ENCODE assay signal across 34 cellular contexts in genomic region chr1:20793236-20793635, GRCh38.
"Had no signal": no experiment of that assay in that cellular context is flagged by ENCODE, and none has a peak within 500 bp of the region (broad histone marks: within the 10 kb centered on the region; RNA-seq: fewer than 3 reads in every experiment).

No MANE protein-coding gene starts in this region.

- H3K27ac ChIP-seq: ascending aorta, VCaP had no signal

- H3K36me3 ChIP-seq: ascending aorta had no signal

- H3K27ac Mint-ChIP-seq: activated B cell treated with CpG ODN at 0.5 μM for 24 hours; activated CD4-positive, alpha-beta memory T cell treated with anti-CD3 and anti-CD28 coated beads for 36 hours; activated CD4-positive, alpha-beta T cell treated with anti-CD3 and anti-CD28 coated beads, Interleukin-2, amount 10 ng/mL, durations not matched to agents 24 days and 14 days; activated CD8-positive, alpha-beta T cell treated with anti-CD3 and anti-CD28 coated beads for 36 hours; activated naive CD4-positive, alpha-beta T cell treated with anti-CD3 and anti-CD28 coated beads for 36 hours; activated naive CD4-positive, alpha-beta T cell treated with anti-CD3 and anti-CD28 coated beads, Interleukin-2, amount 50 U/mL, for 24 hours; activated naive CD8-positive, alpha-beta T cell; activated naive CD8-positive, alpha-beta T cell treated with anti-CD3 and anti-CD28 coated beads, Interleukin-2, amount 10 ng/mL, durations not matched to agents 7 days and 5 days; activated naive CD8-positive, alpha-beta T cell treated with anti-CD3 and anti-CD28 coated beads, Interleukin-2, amount 50 U/mL, for 24 hours; activated T-cell treated with anti-CD3 and anti-CD28 coated beads, Interleukin-2, amount 50 U/mL, for 72 hours; activated T-helper 1 cell treated with anti-CD3 and anti-CD28 coated beads, Interleukin-12 subunit alpha, Interleukin-12 subunit beta, Interleukin-2, Interleukin-4 antibody, amounts not matched to agents 30 ng/mL and 10 ng/mL and 1 ng/mL, durations not matched to agents 14 hours and 24 hours and 36 hours; activated T-helper 17 cell treated with anti-CD3 and anti-CD28 coated beads, Interleukin-2, amount 50 U/mL, for 72 hours; T-helper 1 cell treated with Interleukin-12 subunit alpha and Interleukin-12 subunit beta and Interleukin-4 antibody, amounts not matched to agents 30 μg/mL and 1 μg/mL, for 36 hours; T-helper 2 cell treated with Interferon-gamma antibody and Interleukin-4, amounts not matched to agents 5 μg/mL and 100 μg/mL, for 36 hours had no signal

- H3K4me3 ChIP-seq: ascending aorta had no signal

- ATAC-seq: activated CD8-positive, alpha-beta T cell treated with anti-CD3 and anti-CD28 coated beads for 36 hours; activated naive CD8-positive, alpha-beta T cell treated with anti-CD3 and anti-CD28 coated beads, Interleukin-2, amount 50 U/mL, for 24 hours; activated T-cell treated with anti-CD3 and anti-CD28 coated beads, Interleukin-2, amount 50 U/mL, for 4 hours; activated T-cell treated with anti-CD3 and anti-CD28 coated beads, Interleukin-2, amount 50 U/mL, for 72 hours; activated T-helper 17 cell treated with anti-CD3 and anti-CD28 coated beads, Interleukin-2, amount 50 U/mL, for 72 hours had no signal

- H3K4me3 Mint-ChIP-seq: activated B cell treated with CpG ODN at 0.5 μM for 24 hours; activated CD4-positive, alpha-beta memory T cell treated with anti-CD3 and anti-CD28 coated beads for 36 hours; activated CD4-positive, alpha-beta T cell treated with anti-CD3 and anti-CD28 coated beads, Interleukin-2, amount 10 ng/mL, durations not matched to agents 24 days and 14 days; activated CD8-positive, alpha-beta T cell treated with anti-CD3 and anti-CD28 coated beads for 36 hours; activated naive CD4-positive, alpha-beta T cell treated with anti-CD3 and anti-CD28 coated beads for 36 hours; activated naive CD4-positive, alpha-beta T cell treated with anti-CD3 and anti-CD28 coated beads, Interleukin-2, amount 50 U/mL, for 24 hours; activated naive CD8-positive, alpha-beta T cell; activated naive CD8-positive, alpha-beta T cell treated with anti-CD3 and anti-CD28 coated beads, Interleukin-2, amount 10 ng/mL, durations not matched to agents 7 days and 5 days; activated naive CD8-positive, alpha-beta T cell treated with anti-CD3 and anti-CD28 coated beads, Interleukin-2, amount 50 U/mL, for 24 hours; activated T-cell treated with anti-CD3 and anti-CD28 coated beads, Interleukin-2, amount 50 U/mL, for 4 hours; activated T-cell treated with anti-CD3 and anti-CD28 coated beads, Interleukin-2, amount 50 U/mL, for 72 hours; activated T-helper 1 cell treated with anti-CD3 and anti-CD28 coated beads, Interleukin-12 subunit alpha, Interleukin-12 subunit beta, Interleukin-2, Interleukin-4 antibody, amounts not matched to agents 30 ng/mL and 10 ng/mL and 1 ng/mL, durations not matched to agents 14 hours and 24 hours and 36 hours; activated T-helper 17 cell treated with anti-CD3 and anti-CD28 coated beads, Interleukin-2, amount 50 U/mL, for 72 hours; T-helper 1 cell treated with Interleukin-12 subunit alpha and Interleukin-12 subunit beta and Interleukin-4 antibody, amounts not matched to agents 30 μg/mL and 1 μg/mL, for 36 hours; T-helper 2 cell treated with Interferon-gamma antibody and Interleukin-4, amounts not matched to agents 5 μg/mL and 100 μg/mL, for 36 hours had no signal

- H3K4me1 Mint-ChIP-seq: activated T-helper 17 cell treated with anti-CD3 and anti-CD28 coated beads, Interleukin-2, amount 50 U/mL, for 72 hours had no signal

- H3K9me3 Mint-ChIP-seq: activated B cell treated with CpG ODN at 0.5 μM for 24 hours; activated CD4-positive, alpha-beta memory T cell treated with anti-CD3 and anti-CD28 coated beads for 36 hours; activated CD4-positive, alpha-beta T cell treated with anti-CD3 and anti-CD28 coated beads, Interleukin-2, amount 10 ng/mL, durations not matched to agents 24 days and 14 days; activated CD8-positive, alpha-beta T cell treated with anti-CD3 and anti-CD28 coated beads for 36 hours; activated naive CD4-positive, alpha-beta T cell treated with anti-CD3 and anti-CD28 coated beads for 36 hours; activated naive CD4-positive, alpha-beta T cell treated with anti-CD3 and anti-CD28 coated beads, Interleukin-2, amount 50 U/mL, for 24 hours; activated naive CD8-positive, alpha-beta T cell treated with anti-CD3 and anti-CD28 coated beads, Interleukin-2, amount 10 ng/mL, durations not matched to agents 7 days and 5 days; activated naive CD8-positive, alpha-beta T cell treated with anti-CD3 and anti-CD28 coated beads, Interleukin-2, amount 50 U/mL, for 24 hours; activated T-cell treated with anti-CD3 and anti-CD28 coated beads, Interleukin-2, amount 50 U/mL, for 4 hours; activated T-cell treated with anti-CD3 and anti-CD28 coated beads, Interleukin-2, amount 50 U/mL, for 72 hours; activated T-helper 1 cell treated with anti-CD3 and anti-CD28 coated beads, Interleukin-12 subunit alpha, Interleukin-12 subunit beta, Interleukin-2, Interleukin-4 antibody, amounts not matched to agents 30 ng/mL and 10 ng/mL and 1 ng/mL, durations not matched to agents 14 hours and 24 hours and 36 hours; activated T-helper 17 cell treated with anti-CD3 and anti-CD28 coated beads, Interleukin-2, amount 50 U/mL, for 72 hours; brain; T-helper 1 cell treated with Interleukin-12 subunit alpha and Interleukin-12 subunit beta and Interleukin-4 antibody, amounts not matched to agents 30 μg/mL and 1 μg/mL, for 36 hours; T-helper 2 cell treated with Interferon-gamma antibody and Interleukin-4, amounts not matched to agents 5 μg/mL and 100 μg/mL, for 36 hours had no signal

- H3K36me3 Mint-ChIP-seq: activated CD4-positive, alpha-beta memory T cell treated with anti-CD3 and anti-CD28 coated beads for 36 hours; activated naive CD4-positive, alpha-beta T cell treated with anti-CD3 and anti-CD28 coated beads, Interleukin-2, amount 50 U/mL, for 24 hours; activated naive CD8-positive, alpha-beta T cell; activated naive CD8-positive, alpha-beta T cell treated with anti-CD3 and anti-CD28 coated beads, Interleukin-2, amount 10 ng/mL, durations not matched to agents 7 days and 5 days; brain had no signal

- H3K27me3 Mint-ChIP-seq: activated B cell treated with CpG ODN at 0.5 μM for 24 hours; activated CD8-positive, alpha-beta T cell treated with anti-CD3 and anti-CD28 coated beads for 36 hours; activated naive CD4-positive, alpha-beta T cell treated with anti-CD3 and anti-CD28 coated beads, Interleukin-2, amount 50 U/mL, for 24 hours; activated naive CD8-positive, alpha-beta T cell; activated naive CD8-positive, alpha-beta T cell treated with anti-CD3 and anti-CD28 coated beads, Interleukin-2, amount 50 U/mL, for 24 hours; activated T-helper 17 cell treated with anti-CD3 and anti-CD28 coated beads, Interleukin-2, amount 50 U/mL, for 72 hours; brain had no signal

- DNase-seq: activated B cell treated with CpG ODN at 0.5 μM for 24 hours; activated CD4-positive, alpha-beta memory T cell treated with anti-CD3 and anti-CD28 coated beads for 36 hours; activated CD4-positive, alpha-beta T cell treated with anti-CD3 and anti-CD28 coated beads for 4 hours; activated CD4-positive, alpha-beta T cell treated with anti-CD3 and anti-CD28 coated beads, Interleukin-2, amount 50 U/mL, for 1 hour; activated CD4-positive, alpha-beta T cell treated with anti-CD3 and anti-CD28 coated beads, Interleukin-2, amount 50 U/mL, for 4 hours; activated CD4-positive, CD25-positive, alpha-beta regulatory T cell treated with anti-CD3 and anti-CD28 coated beads, Interleukin-2, amount 50 U/mL, for 72 hours; activated CD8-positive, alpha-beta memory T cell treated with anti-CD3 and anti-CD28 coated beads, Interleukin-2, amount 50 U/mL, for 4 hours; activated CD8-positive, alpha-beta T cell treated with anti-CD3 and anti-CD28 coated beads for 36 hours; activated effector memory CD4-positive, alpha-beta T cell treated with anti-CD3 and anti-CD28 coated beads, Interleukin-2, amount 50 U/mL, for 16 hours; activated gamma-delta T cell treated with Interleukin-2 at 50 U/mL for 16 hours; activated naive CD4-positive, alpha-beta T cell; activated naive CD4-positive, alpha-beta T cell treated with anti-CD3 and anti-CD28 coated beads for 36 hours; activated naive CD8-positive, alpha-beta T cell treated with anti-CD3 and anti-CD28 coated beads, Interleukin-2, amount 10 ng/mL, durations not matched to agents 7 days and 5 days; activated naive CD8-positive, alpha-beta T cell treated with anti-CD3 and anti-CD28 coated beads, Interleukin-2, amount 50 U/mL, for 24 hours; activated T-cell treated with anti-CD3 and anti-CD28 coated beads for 4 hours; activated T-cell treated with anti-CD3 and anti-CD28 coated beads, Interleukin-2, amount 50 U/mL, for 1 hour; activated T-cell treated with anti-CD3 and anti-CD28 coated beads, Interleukin-2, amount 50 U/mL, for 4 hours; activated T-cell treated with anti-CD3 and anti-CD28 coated beads, Interleukin-2, amount 50 U/mL, for 72 hours; amygdala; anterior cingulate cortex; central memory CD4-positive, alpha-beta T cell; T-helper 1 cell; T-helper 2 cell; T-helper 9 cell had no signal

- H3K9me3 ChIP-seq: ascending aorta had no signal

- H3K27me3 ChIP-seq: ascending aorta had no signal
